ENCODE assay signal across 35 cellular contexts in the genomic region with DNA sequence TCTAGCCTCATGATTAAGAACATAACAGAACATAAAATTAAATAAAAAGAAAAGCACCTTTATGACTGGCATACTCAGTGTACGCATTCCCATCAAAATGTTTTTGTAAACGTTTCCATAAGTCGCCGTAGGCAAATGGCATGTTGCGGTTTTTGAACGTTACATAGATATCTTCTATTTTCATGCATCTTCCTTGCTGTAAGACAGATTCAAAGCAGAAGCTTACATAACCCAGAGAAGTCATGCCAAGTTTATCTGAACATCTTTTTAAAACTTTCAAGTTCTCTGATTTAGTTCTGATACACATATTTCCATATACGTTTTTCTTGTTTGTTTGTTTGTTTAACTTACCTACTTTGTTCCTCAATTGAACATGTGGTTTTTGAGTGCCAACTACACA.
"Had no signal": no experiment of that assay in that cellular context is flagged by ENCODE, and none has a peak within 500 bp of the region (broad histone marks: within the 10 kb centered on the region; RNA-seq: fewer than 3 reads in every experiment).

No MANE protein-coding gene starts in this region.

- H3K4me1 ChIP-seq: adrenal gland, breast epithelium had no signal

- H3K27me3 ChIP-seq: body of pancreas, brain microvascular endothelial cell, breast epithelium had no signal

- H3K27ac Mint-ChIP-seq: activated B cell treated with CpG ODN at 0.5 μM for 24 hours; activated CD4-positive, alpha-beta memory T cell treated with anti-CD3 and anti-CD28 coated beads for 36 hours; activated CD4-positive, alpha-beta T cell treated with anti-CD3 and anti-CD28 coated beads, Interleukin-2, amount 10 ng/mL, durations not matched to agents 24 days and 14 days; activated CD8-positive, alpha-beta T cell treated with anti-CD3 and anti-CD28 coated beads for 36 hours; activated naive CD4-positive, alpha-beta T cell treated with anti-CD3 and anti-CD28 coated beads for 36 hours; activated naive CD4-positive, alpha-beta T cell treated with anti-CD3 and anti-CD28 coated beads, Interleukin-2, amount 50 U/mL, for 72 hours; activated naive CD8-positive, alpha-beta T cell treated with anti-CD3 and anti-CD28 coated beads for 36 hours; activated T-cell treated with anti-CD3 and anti-CD28 coated beads, Interleukin-2, amount 50 U/mL, for 72 hours; activated T-helper 1 cell treated with anti-CD3 and anti-CD28 coated beads, Interleukin-12 subunit alpha, Interleukin-12 subunit beta, Interleukin-2, Interleukin-4 antibody, amounts not matched to agents 30 ng/mL and 10 ng/mL and 1 ng/mL, durations not matched to agents 14 hours and 24 hours and 36 hours; activated T-helper 17 cell treated with anti-CD3 and anti-CD28 coated beads, Interleukin-2, amount 50 U/mL, for 72 hours; T-cell; T-helper 2 cell treated with Interferon-gamma antibody and Interleukin-4, amounts not matched to agents 5 μg/mL and 100 μg/mL, for 36 hours had no signal

- H3K9me3 Mint-ChIP-seq: activated B cell treated with CpG ODN at 0.5 μM for 24 hours; activated CD4-positive, alpha-beta T cell treated with anti-CD3 and anti-CD28 coated beads, Interleukin-2, amount 10 ng/mL, durations not matched to agents 24 days and 14 days; activated naive CD4-positive, alpha-beta T cell treated with anti-CD3 and anti-CD28 coated beads for 36 hours; activated naive CD8-positive, alpha-beta T cell treated with anti-CD3 and anti-CD28 coated beads for 36 hours; activated T-helper 1 cell treated with anti-CD3 and anti-CD28 coated beads, Interleukin-12 subunit alpha, Interleukin-12 subunit beta, Interleukin-2, Interleukin-4 antibody, amounts not matched to agents 30 ng/mL and 10 ng/mL and 1 ng/mL, durations not matched to agents 14 hours and 24 hours and 36 hours had no signal

- H3K9me3 ChIP-seq: adrenal gland, body of pancreas, breast epithelium had no signal

- H3K27ac ChIP-seq: adrenal gland, body of pancreas, brain microvascular endothelial cell, breast epithelium, VCaP had no signal

- H3K4me1 Mint-ChIP-seq: activated B cell treated with CpG ODN at 0.5 μM for 24 hours; activated CD4-positive, alpha-beta T cell treated with anti-CD3 and anti-CD28 coated beads, Interleukin-2, amount 10 ng/mL, durations not matched to agents 24 days and 14 days; activated naive CD8-positive, alpha-beta T cell treated with anti-CD3 and anti-CD28 coated beads for 36 hours; activated T-helper 17 cell treated with anti-CD3 and anti-CD28 coated beads, Interleukin-2, amount 50 U/mL, for 72 hours; central memory CD8-positive, alpha-beta T cell; T-cell had no signal

- ATAC-seq: activated CD8-positive, alpha-beta T cell treated with anti-CD3 and anti-CD28 coated beads for 36 hours; activated naive CD4-positive, alpha-beta T cell treated with anti-CD3 and anti-CD28 coated beads, Interleukin-2, amount 50 U/mL, for 72 hours; activated T-cell treated with anti-CD3 and anti-CD28 coated beads, Interleukin-2, amount 50 U/mL, for 4 hours; activated T-cell treated with anti-CD3 and anti-CD28 coated beads, Interleukin-2, amount 50 U/mL, for 72 hours; activated T-helper 17 cell treated with anti-CD3 and anti-CD28 coated beads, Interleukin-2, amount 50 U/mL, for 72 hours; body of pancreas; T-cell had no signal

- H3K4me3 Mint-ChIP-seq: activated B cell treated with CpG ODN at 0.5 μM for 24 hours; activated CD4-positive, alpha-beta memory T cell treated with anti-CD3 and anti-CD28 coated beads for 36 hours; activated CD4-positive, alpha-beta T cell treated with anti-CD3 and anti-CD28 coated beads, Interleukin-2, amount 10 ng/mL, durations not matched to agents 24 days and 14 days; activated CD8-positive, alpha-beta T cell treated with anti-CD3 and anti-CD28 coated beads for 36 hours; activated naive CD4-positive, alpha-beta T cell treated with anti-CD3 and anti-CD28 coated beads for 36 hours; activated naive CD8-positive, alpha-beta T cell treated with anti-CD3 and anti-CD28 coated beads for 36 hours; activated T-cell treated with anti-CD3 and anti-CD28 coated beads, Interleukin-2, amount 50 U/mL, for 4 hours; activated T-cell treated with anti-CD3 and anti-CD28 coated beads, Interleukin-2, amount 50 U/mL, for 72 hours; activated T-helper 1 cell treated with anti-CD3 and anti-CD28 coated beads, Interleukin-12 subunit alpha, Interleukin-12 subunit beta, Interleukin-2, Interleukin-4 antibody, amounts not matched to agents 30 ng/mL and 10 ng/mL and 1 ng/mL, durations not matched to agents 14 hours and 24 hours and 36 hours; activated T-helper 17 cell treated with anti-CD3 and anti-CD28 coated beads, Interleukin-2, amount 50 U/mL, for 72 hours; central memory CD8-positive, alpha-beta T cell; T-cell; T-helper 2 cell treated with Interferon-gamma antibody and Interleukin-4, amounts not matched to agents 5 μg/mL and 100 μg/mL, for 36 hours had no signal

- DNase-seq: activated B cell treated with CpG ODN at 0.5 μM for 24 hours; activated CD4-positive, alpha-beta T cell treated with anti-CD3 and anti-CD28 coated beads for 4 hours; activated CD4-positive, alpha-beta T cell treated with anti-CD3 and anti-CD28 coated beads, Interleukin-2, amount 10 ng/mL, durations not matched to agents 24 days and 14 days; activated CD4-positive, alpha-beta T cell treated with anti-CD3 and anti-CD28 coated beads, Interleukin-2, amount 50 U/mL, for 1 hour; activated CD4-positive, alpha-beta T cell treated with anti-CD3 and anti-CD28 coated beads, Interleukin-2, amount 50 U/mL, for 4 hours; activated CD4-positive, CD25-positive, alpha-beta regulatory T cell treated with anti-CD3 and anti-CD28 coated beads, Interleukin-2, amount 50 U/mL, for 72 hours; activated CD8-positive, alpha-beta memory T cell treated with anti-CD3 and anti-CD28 coated beads, Interleukin-2, amount 50 U/mL, for 4 hours; activated CD8-positive, alpha-beta T cell treated with anti-CD3 and anti-CD28 coated beads for 36 hours; activated effector memory CD4-positive, alpha-beta T cell treated with anti-CD3 and anti-CD28 coated beads, Interleukin-2, amount 50 U/mL, for 16 hours; activated gamma-delta T cell treated with Interleukin-2 at 50 U/mL for 16 hours; activated naive CD4-positive, alpha-beta T cell; activated naive CD4-positive, alpha-beta T cell treated with anti-CD3 and anti-CD28 coated beads for 36 hours; activated naive CD4-positive, alpha-beta T cell treated with anti-CD3 and anti-CD28 coated beads, Interleukin-2, amount 50 U/mL, for 16 hours; activated naive CD8-positive, alpha-beta T cell treated with anti-CD3 and anti-CD28 coated beads for 36 hours; activated T-cell treated with anti-CD3 and anti-CD28 coated beads for 4 hours; activated T-cell treated with anti-CD3 and anti-CD28 coated beads, Interleukin-2, amount 50 U/mL, for 1 hour; activated T-cell treated with anti-CD3 and anti-CD28 coated beads, Interleukin-2, amount 50 U/mL, for 4 hours; activated T-cell treated with anti-CD3 and anti-CD28 coated beads, Interleukin-2, amount 50 U/mL, for 72 hours; amniotic stem cell; aorta; brain microvascular endothelial cell; cerebellar nuclear complex; T-cell; T-helper 2 cell; T-helper 9 cell had no signal

- H3K36me3 Mint-ChIP-seq: activated CD4-positive, alpha-beta memory T cell treated with anti-CD3 and anti-CD28 coated beads for 36 hours; activated naive CD4-positive, alpha-beta T cell treated with anti-CD3 and anti-CD28 coated beads, Interleukin-2, amount 50 U/mL, for 72 hours; activated naive CD8-positive, alpha-beta T cell treated with anti-CD3 and anti-CD28 coated beads for 36 hours; T-cell had no signal

- H3K4me3 ChIP-seq: adrenal gland, body of pancreas, breast epithelium had no signal

- H3K27me3 Mint-ChIP-seq: activated B cell treated with CpG ODN at 0.5 μM for 24 hours; activated CD4-positive, alpha-beta memory T cell treated with anti-CD3 and anti-CD28 coated beads for 36 hours; activated CD4-positive, alpha-beta T cell treated with anti-CD3 and anti-CD28 coated beads, Interleukin-2, amount 10 ng/mL, durations not matched to agents 24 days and 14 days; activated CD8-positive, alpha-beta T cell treated with anti-CD3 and anti-CD28 coated beads for 36 hours; central memory CD8-positive, alpha-beta T cell; T-cell had no signal

- H3K36me3 ChIP-seq: adrenal gland, brain microvascular endothelial cell, breast epithelium had no signal
